1 cellular context compared by ENCODE assay signal in the genomic region with DNA sequence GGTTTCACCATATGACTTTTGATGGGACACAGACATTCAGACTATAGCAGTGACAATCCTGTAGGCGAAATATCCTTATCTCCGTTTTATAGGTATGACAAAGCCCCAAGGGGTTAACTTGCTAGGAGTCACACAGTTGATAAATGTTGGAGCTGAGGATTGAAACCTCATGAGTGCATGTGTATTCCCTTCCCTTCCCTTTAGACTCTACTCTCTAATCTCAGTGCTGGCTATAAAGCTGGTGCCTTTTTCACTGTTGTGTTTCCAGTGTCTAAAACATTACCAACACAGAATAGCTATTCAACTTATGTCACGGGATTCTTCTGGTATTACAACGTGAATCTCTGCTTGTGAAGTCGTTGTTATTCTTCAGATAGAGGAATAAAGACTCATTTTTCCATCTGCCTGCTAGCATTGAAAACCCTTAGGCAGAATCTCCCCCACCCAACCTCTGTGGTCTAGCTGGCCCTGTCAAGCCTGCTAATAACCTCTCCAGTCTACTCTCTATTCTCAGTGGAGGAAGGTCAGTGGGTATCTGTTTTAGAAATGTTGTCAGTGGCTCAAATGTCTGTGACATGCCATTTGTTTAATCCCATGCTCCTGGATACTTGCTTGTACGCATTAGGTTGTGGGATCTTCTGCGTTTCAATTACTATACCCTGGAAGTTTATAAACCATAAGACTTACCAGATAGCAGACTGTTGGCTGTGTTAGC.
TF ChIP-seq lines count a peak whose summit lies in the region.

No MANE protein-coding gene starts in this region.

TF ChIP-seq in GM23338, 12 proteins besides CTCF, POLR2A, EP300 and RAD21:
- TF ChIP-seq, protein P1, sequence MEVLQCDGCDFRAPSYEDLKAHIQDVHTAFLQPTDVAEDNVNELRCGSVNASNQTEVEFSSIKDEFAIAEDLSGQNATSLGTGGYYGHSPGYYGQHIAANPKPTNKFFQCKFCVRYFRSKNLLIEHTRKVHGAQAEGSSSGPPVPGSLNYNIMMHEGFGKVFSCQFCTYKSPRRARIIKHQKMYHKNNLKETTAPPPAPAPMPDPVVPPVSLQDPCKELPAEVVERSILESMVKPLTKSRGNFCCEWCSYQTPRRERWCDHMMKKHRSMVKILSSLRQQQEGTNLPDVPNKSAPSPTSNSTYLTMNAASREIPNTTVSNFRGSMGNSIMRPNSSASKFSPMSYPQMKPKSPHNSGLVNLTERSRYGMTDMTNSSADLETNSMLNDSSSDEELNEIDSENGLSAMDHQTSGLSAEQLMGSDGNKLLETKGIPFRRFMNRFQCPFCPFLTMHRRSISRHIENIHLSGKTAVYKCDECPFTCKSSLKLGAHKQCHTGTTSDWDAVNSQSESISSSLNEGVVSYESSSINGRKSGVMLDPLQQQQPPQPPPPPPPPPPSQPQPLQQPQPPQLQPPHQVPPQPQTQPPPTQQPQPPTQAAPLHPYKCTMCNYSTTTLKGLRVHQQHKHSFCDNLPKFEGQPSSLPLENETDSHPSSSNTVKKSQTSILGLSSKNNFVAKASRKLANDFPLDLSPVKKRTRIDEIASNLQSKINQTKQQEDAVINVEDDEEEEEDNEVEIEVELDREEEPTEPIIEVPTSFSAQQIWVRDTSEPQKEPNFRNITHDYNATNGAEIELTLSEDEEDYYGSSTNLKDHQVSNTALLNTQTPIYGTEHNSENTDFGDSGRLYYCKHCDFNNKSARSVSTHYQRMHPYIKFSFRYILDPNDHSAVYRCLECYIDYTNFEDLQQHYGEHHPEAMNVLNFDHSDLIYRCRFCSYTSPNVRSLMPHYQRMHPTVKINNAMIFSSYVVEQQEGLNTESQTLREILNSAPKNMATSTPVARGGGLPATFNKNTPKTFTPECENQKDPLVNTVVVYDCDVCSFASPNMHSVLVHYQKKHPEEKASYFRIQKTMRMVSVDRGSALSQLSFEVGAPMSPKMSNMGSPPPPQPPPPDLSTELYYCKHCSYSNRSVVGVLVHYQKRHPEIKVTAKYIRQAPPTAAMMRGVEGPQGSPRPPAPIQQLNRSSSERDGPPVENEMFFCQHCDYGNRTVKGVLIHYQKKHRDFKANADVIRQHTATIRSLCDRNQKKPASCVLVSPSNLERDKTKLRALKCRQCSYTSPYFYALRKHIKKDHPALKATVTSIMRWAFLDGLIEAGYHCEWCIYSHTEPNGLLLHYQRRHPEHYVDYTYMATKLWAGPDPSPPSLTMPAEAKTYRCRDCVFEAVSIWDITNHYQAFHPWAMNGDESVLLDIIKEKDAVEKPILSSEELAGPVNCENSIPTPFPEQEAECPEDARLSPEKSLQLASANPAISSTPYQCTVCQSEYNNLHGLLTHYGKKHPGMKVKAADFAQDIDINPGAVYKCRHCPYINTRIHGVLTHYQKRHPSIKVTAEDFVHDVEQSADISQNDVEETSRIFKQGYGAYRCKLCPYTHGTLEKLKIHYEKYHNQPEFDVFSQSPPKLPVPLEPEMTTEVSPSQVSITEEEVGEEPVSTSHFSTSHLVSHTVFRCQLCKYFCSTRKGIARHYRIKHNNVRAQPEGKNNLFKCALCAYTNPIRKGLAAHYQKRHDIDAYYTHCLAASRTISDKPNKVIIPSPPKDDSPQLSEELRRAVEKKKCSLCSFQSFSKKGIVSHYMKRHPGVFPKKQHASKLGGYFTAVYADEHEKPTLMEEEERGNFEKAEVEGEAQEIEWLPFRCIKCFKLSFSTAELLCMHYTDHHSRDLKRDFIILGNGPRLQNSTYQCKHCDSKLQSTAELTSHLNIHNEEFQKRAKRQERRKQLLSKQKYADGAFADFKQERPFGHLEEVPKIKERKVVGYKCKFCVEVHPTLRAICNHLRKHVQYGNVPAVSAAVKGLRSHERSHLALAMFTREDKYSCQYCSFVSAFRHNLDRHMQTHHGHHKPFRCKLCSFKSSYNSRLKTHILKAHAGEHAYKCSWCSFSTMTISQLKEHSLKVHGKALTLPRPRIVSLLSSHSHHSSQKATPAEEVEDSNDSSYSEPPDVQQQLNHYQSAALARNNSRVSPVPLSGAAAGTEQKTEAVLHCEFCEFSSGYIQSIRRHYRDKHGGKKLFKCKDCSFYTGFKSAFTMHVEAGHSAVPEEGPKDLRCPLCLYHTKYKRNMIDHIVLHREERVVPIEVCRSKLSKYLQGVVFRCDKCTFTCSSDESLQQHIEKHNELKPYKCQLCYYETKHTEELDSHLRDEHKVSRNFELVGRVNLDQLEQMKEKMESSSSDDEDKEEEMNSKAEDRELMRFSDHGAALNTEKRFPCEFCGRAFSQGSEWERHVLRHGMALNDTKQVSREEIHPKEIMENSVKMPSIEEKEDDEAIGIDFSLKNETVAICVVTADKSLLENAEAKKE (CRISPR knock-in tag; IDR thresholded peaks at IDR 0.05), result no peak
- TF ChIP-seq, protein P2, sequence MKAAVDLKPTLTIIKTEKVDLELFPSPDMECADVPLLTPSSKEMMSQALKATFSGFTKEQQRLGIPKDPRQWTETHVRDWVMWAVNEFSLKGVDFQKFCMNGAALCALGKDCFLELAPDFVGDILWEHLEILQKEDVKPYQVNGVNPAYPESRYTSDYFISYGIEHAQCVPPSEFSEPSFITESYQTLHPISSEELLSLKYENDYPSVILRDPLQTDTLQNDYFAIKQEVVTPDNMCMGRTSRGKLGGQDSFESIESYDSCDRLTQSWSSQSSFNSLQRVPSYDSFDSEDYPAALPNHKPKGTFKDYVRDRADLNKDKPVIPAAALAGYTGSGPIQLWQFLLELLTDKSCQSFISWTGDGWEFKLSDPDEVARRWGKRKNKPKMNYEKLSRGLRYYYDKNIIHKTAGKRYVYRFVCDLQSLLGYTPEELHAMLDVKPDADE (IDR thresholded peaks at IDR 0.05), result no peak
- TF ChIP-seq POLR2AphosphoS5 (IDR thresholded peaks at IDR 0.05; ENCODE audit: low read depth), result no peak
- no peak for TF ChIP-seq NANOG (IDR thresholded peaks at IDR 0.05; ENCODE audit: borderline replicate concordance)
- TF ChIP-seq, protein P3, sequence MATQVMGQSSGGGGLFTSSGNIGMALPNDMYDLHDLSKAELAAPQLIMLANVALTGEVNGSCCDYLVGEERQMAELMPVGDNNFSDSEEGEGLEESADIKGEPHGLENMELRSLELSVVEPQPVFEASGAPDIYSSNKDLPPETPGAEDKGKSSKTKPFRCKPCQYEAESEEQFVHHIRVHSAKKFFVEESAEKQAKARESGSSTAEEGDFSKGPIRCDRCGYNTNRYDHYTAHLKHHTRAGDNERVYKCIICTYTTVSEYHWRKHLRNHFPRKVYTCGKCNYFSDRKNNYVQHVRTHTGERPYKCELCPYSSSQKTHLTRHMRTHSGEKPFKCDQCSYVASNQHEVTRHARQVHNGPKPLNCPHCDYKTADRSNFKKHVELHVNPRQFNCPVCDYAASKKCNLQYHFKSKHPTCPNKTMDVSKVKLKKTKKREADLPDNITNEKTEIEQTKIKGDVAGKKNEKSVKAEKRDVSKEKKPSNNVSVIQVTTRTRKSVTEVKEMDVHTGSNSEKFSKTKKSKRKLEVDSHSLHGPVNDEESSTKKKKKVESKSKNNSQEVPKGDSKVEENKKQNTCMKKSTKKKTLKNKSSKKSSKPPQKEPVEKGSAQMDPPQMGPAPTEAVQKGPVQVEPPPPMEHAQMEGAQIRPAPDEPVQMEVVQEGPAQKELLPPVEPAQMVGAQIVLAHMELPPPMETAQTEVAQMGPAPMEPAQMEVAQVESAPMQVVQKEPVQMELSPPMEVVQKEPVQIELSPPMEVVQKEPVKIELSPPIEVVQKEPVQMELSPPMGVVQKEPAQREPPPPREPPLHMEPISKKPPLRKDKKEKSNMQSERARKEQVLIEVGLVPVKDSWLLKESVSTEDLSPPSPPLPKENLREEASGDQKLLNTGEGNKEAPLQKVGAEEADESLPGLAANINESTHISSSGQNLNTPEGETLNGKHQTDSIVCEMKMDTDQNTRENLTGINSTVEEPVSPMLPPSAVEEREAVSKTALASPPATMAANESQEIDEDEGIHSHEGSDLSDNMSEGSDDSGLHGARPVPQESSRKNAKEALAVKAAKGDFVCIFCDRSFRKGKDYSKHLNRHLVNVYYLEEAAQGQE (IDR thresholded peaks at IDR 0.05; ENCODE audit: unreplicated experiment), result no peak
- no peak for TF ChIP-seq EZH2phosphoT487 (IDR thresholded peaks at IDR 0.05; ENCODE audit: unreplicated experiment)
- TF ChIP-seq CREB1 (CRISPR knock-in tag; IDR thresholded peaks at IDR 0.05; ENCODE audit: low read depth), result no peak
- TF ChIP-seq EZH2 (IDR thresholded peaks at IDR 0.05; ENCODE audit: low read depth, unreplicated experiment), result no peak
- TF ChIP-seq ZNF114 (CRISPR knock-in tag; IDR thresholded peaks at IDR 0.05), result no peak
